Comparison of ENCODE assay signal across 1 cellular context in genomic region chr1:45268310-45268709, GRCh38.
TF ChIP-seq lines count a peak whose summit lies in the region.

No MANE protein-coding gene starts in this region.

TF ChIP-seq in K562, 482 proteins besides CTCF, POLR2A, EP300 and RAD21:
- peak; percentile 34; the same call in 1 of the 2 replicates for TF ChIP-seq L3MBTL2 (IDR thresholded peaks at IDR 0.05)
- peak; percentile 22; the same call in 1 of the 2 replicates for TF ChIP-seq ZFX (CRISPR knock-in tag; IDR thresholded peaks at IDR 0.05)
- peak; percentile 33; the same call in 1 of the 2 replicates for TF ChIP-seq SPI1 (IDR thresholded peaks at IDR 0.05; ENCODE audit: borderline replicate concordance, low read depth, low read length)
- TF ChIP-seq GATAD2A (IDR thresholded peaks at IDR 0.05), result 0 out of 2 replicates have a peak, but pooled peaks have one; percentile 22
- TF ChIP-seq ZNF766 (CRISPR knock-in tag; conservative IDR thresholded peaks at IDR 0.05), result peak; percentile 97
